In genomic region chr10:70404036-70404905, GRCh38 we compare ENCODE assay signal across 8 cellular contexts. TPM values are rescaled to one million over a fixed set of nuclear protein-coding genes. Genes with fewer than 3 reads are reported as not detected.
A peak's percentile ranks its signal among the peaks of the same experiment; 100 is the strongest.
DNase-seq lines count a peak whose midpoint lies in the region; ATAC-seq and TF ChIP-seq lines count a peak whose summit lies in the region.

A gene with protein sequence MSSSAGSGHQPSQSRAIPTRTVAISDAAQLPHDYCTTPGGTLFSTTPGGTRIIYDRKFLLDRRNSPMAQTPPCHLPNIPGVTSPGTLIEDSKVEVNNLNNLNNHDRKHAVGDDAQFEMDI (plus strand): TSS chr10:70404145. CDS start chr10:70404402, 257 bp downstream.

- peak within 1 kb of the TSS; percentile 90 for H3K27ac Mint-ChIP-seq in activated T-cell treated with anti-CD3 and anti-CD28 coated beads, Interleukin-2, amount 50 U/mL, for 24 hours

- peak within 1 kb of the TSS; percentile 90 for H3K4me3 Mint-ChIP-seq in activated T-cell treated with anti-CD3 and anti-CD28 coated beads, Interleukin-2, amount 50 U/mL, for 24 hours

- H3K9ac ChIP-seq in mucosa of rectum (ENCODE audit: low read depth in 1 of 2, low read length in 2 of 2), result peak within 1 kb of the TSS; percentile 98 to 99

- in situ Hi-C loops in KBM-7 (cut with MboI; ENCODE audit: low pct_unique_long_range_greater_than_20kb, low sequenced_read_pairs), result no loop called here

- no peaks in the 10 kb centered on the region for H3K9me3 ChIP-seq in mucosa of rectum (ENCODE audit: control insufficient read depth in 2 of 2, low read length in 2 of 2)

- H3K27ac ChIP-seq in mucosa of rectum (ENCODE audit: low read depth in 2 of 2, low read length in 2 of 2), result peak within 1 kb of the TSS; percentile 98 to 99

- H3K4me1 ChIP-seq in mucosa of rectum (ENCODE audit: control insufficient read depth in 2 of 2, insufficient read depth in 2 of 2, low read length in 2 of 2), result peaks cover 17 to 19% of the 10 kb centered on the region in 2 donors

- peaks cover 47% of the 10 kb centered on the region for H3K4me1 Mint-ChIP-seq in activated T-cell treated with anti-CD3 and anti-CD28 coated beads, Interleukin-2, amount 50 U/mL, for 24 hours (ENCODE audit: low read depth)

- DNase-seq in DMS153 (lab: John Stamatoyannopoulos, UW) (peak; percentile 92), KBM-7 (peak; percentile 94), erythroblast (lab: John Stamatoyannopoulos, UW) (peak; percentile 97 to 99)
- DNase-seq in activated T-cell treated with anti-CD3 and anti-CD28 coated beads, Interleukin-2, amount 50 U/mL, for 24 hours, result peak; percentile 100
- DNase-seq in stimulated activated CD8-positive, alpha-beta memory T cell treated with anti-CD3 and anti-CD28 coated beads, Interleukin-4, amount 100 ng/mL, for 48 hours, result peak; percentile 100

- H3K36me3 Mint-ChIP-seq in activated T-cell treated with anti-CD3 and anti-CD28 coated beads, Interleukin-2, amount 50 U/mL, for 24 hours (ENCODE audit: low read depth), result peaks cover 32% of the 10 kb centered on the region

- H3K27me3 ChIP-seq in mucosa of rectum (ENCODE audit: control insufficient read depth in 2 of 2, insufficient read depth in 2 of 2, low read length in 2 of 2), result no peaks in the 10 kb centered on the region

- no peaks in the 10 kb centered on the region for H3K36me3 ChIP-seq in mucosa of rectum (ENCODE audit: control insufficient read depth in 2 of 2, insufficient read depth in 2 of 2, low read length in 2 of 2)

- peak; percentile 81 for TF ChIP-seq POLR2A in erythroblast (IDR thresholded peaks at IDR 0.05; ENCODE audit: low read length)

- H3K27me3 Mint-ChIP-seq in activated T-cell treated with anti-CD3 and anti-CD28 coated beads, Interleukin-2, amount 50 U/mL, for 24 hours, result no peaks in the 10 kb centered on the region

- peak; percentile 80 for ATAC-seq in GM21619 (IDR thresholded peaks at IDR 0.05; ENCODE audit: unreplicated experiment)

- H3K4me3 ChIP-seq in mucosa of rectum (ENCODE audit: low read length in 2 of 2), result peak within 1 kb of the TSS; percentile 95 to 96

- H3K9me3 Mint-ChIP-seq in activated T-cell treated with anti-CD3 and anti-CD28 coated beads, Interleukin-2, amount 50 U/mL, for 24 hours, result no peaks in the 10 kb centered on the region

TF ChIP-seq in PFSK-1, 5 proteins besides CTCF, POLR2A, EP300 and RAD21:
- TF ChIP-seq TAF1 (IDR thresholded peaks at IDR 0.05; ENCODE audit: borderline replicate concordance, insufficient read depth, low read length) (peak; percentile 96), REST (IDR thresholded peaks at IDR 0.05; ENCODE audit: insufficient read depth in 1 of 2, low read depth in 2 of 2, low read length in 2 of 2) (peak; percentile 30 to 52; a peak in 1 of 4 replicates), SIN3A (IDR thresholded peaks at IDR 0.05; ENCODE audit: borderline replicate concordance, insufficient read depth, low read length) (no peak), FOXP2 (optimal IDR thresholded peaks at IDR 0.05; ENCODE audit: borderline replicate concordance, extremely low read depth, extremely low read length, insufficient read depth) (peak; percentile 86), POLR2AphosphoS5 (IDR thresholded peaks at IDR 0.05; ENCODE audit: low read depth, low read length) (peak; percentile 84)
TF ChIP-seq in PFSK-1: peak in this region for 4.

RNA-seq across cellular contexts. Expression of the gene that starts here (rescaled TPM):
- 9.0 TPM for polyA plus RNA-seq in PFSK-1 (2012; ENCODE audit: insufficient read length, low read depth)

Comparison
In these comparisons a context has a peak if more than half of its experiments do, and no peak if none do; other contexts are left out.
1. Peak in every context shown above with its lines: DNase-seq, ATAC-seq, H3K4me3 ChIP-seq and H3K27ac ChIP-seq.